ENCODE assay signal across 20 cellular contexts in the genomic region with DNA sequence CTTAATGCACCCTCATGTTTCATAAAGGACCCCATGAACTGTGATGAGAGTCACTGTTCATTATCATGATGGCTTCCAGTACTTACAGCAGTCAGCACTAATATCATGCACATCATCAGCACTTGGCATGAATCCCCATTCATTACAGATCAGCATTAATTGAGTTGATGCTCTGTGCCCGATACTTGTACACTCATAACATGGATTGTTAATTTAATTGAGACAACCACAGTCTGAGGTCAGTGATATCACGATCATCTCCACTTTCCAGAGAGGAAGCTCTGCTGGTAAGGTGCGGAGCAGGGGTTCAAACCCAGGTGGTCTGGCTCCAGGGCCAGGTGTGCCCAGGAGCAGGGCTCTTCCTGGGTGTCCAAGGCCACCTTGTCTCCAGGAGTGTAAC. TPM values are rescaled to one million over a fixed set of nuclear protein-coding genes. Genes with fewer than 3 reads are reported as not detected.
"Had no signal": no experiment of that assay in that cellular context is flagged by ENCODE, and none has a peak within 500 bp of the region (broad histone marks: within the 10 kb centered on the region; RNA-seq: fewer than 3 reads in every experiment).

No MANE protein-coding gene starts in this region.

RNA-seq across cellular contexts. Expression of a gene that starts 21.2 kb away (rescaled TPM):
- total RNA-seq: activated naive CD4-positive, alpha-beta T cell treated with anti-CD3 and anti-CD28 coated beads for 36 hours; activated naive CD4-positive, alpha-beta T cell treated with anti-CD3 and anti-CD28 coated beads, Interleukin-2, amount 50 U/mL, for 72 hours; activated naive CD8-positive, alpha-beta T cell treated with anti-CD3 and anti-CD28 coated beads for 36 hours; activated naive CD8-positive, alpha-beta T cell treated with anti-CD3 and anti-CD28 coated beads, Interleukin-2, amount 10 ng/mL, durations not matched to agents 7 days and 5 days; activated T-cell treated with anti-CD3 and anti-CD28 coated beads, Interleukin-2, amount 50 U/mL, for 4 hours; activated T-cell treated with anti-CD3 and anti-CD28 coated beads, Interleukin-2, amount 50 U/mL, for 72 hours; activated T-helper 1 cell treated with anti-CD3 and anti-CD28 coated beads, Interleukin-12 subunit alpha, Interleukin-12 subunit beta, Interleukin-2, Interleukin-4 antibody, amounts not matched to agents 30 ng/mL and 10 ng/mL and 1 ng/mL, durations not matched to agents 14 hours and 24 hours and 36 hours; activated T-helper 17 cell treated with anti-CD3 and anti-CD28 coated beads, Interleukin-2, amount 50 U/mL, for 72 hours; activated T-helper 2 cell treated with anti-CD3 and anti-CD28 coated beads, Interferon-gamma antibody, Interleukin-2, Interleukin-4, amounts not matched to agents 10 μg/mL and 5 μg/mL and 100 μg/mL, durations not matched to agents 14 hours and 24 hours and 36 hours; adrenal gland; aorta; ascending aorta; astrocyte; body of pancreas; breast epithelium; bronchial epithelial cell; cardiac muscle cell; cardiac septum; cerebellum; chondrocyte had no signal
- polyA plus RNA-seq: adrenal gland, aorta, cardiac muscle cell had no signal

RNA-seq across cellular contexts. Expression of a gene that starts 40.0 kb away (rescaled TPM):
- total RNA-seq: activated naive CD4-positive, alpha-beta T cell treated with anti-CD3 and anti-CD28 coated beads for 36 hours; activated naive CD4-positive, alpha-beta T cell treated with anti-CD3 and anti-CD28 coated beads, Interleukin-2, amount 50 U/mL, for 72 hours; activated naive CD8-positive, alpha-beta T cell treated with anti-CD3 and anti-CD28 coated beads for 36 hours; activated naive CD8-positive, alpha-beta T cell treated with anti-CD3 and anti-CD28 coated beads, Interleukin-2, amount 10 ng/mL, durations not matched to agents 7 days and 5 days; activated T-cell treated with anti-CD3 and anti-CD28 coated beads, Interleukin-2, amount 50 U/mL, for 4 hours; activated T-cell treated with anti-CD3 and anti-CD28 coated beads, Interleukin-2, amount 50 U/mL, for 72 hours; activated T-helper 1 cell treated with anti-CD3 and anti-CD28 coated beads, Interleukin-12 subunit alpha, Interleukin-12 subunit beta, Interleukin-2, Interleukin-4 antibody, amounts not matched to agents 30 ng/mL and 10 ng/mL and 1 ng/mL, durations not matched to agents 14 hours and 24 hours and 36 hours; activated T-helper 17 cell treated with anti-CD3 and anti-CD28 coated beads, Interleukin-2, amount 50 U/mL, for 72 hours; activated T-helper 2 cell treated with anti-CD3 and anti-CD28 coated beads, Interferon-gamma antibody, Interleukin-2, Interleukin-4, amounts not matched to agents 10 μg/mL and 5 μg/mL and 100 μg/mL, durations not matched to agents 14 hours and 24 hours and 36 hours; ascending aorta; astrocyte; cardiac muscle cell; chondrocyte had no signal
- polyA plus RNA-seq: cardiac muscle cell had no signal
